15 cellular contexts compared by ENCODE assay signal in the genomic region with DNA sequence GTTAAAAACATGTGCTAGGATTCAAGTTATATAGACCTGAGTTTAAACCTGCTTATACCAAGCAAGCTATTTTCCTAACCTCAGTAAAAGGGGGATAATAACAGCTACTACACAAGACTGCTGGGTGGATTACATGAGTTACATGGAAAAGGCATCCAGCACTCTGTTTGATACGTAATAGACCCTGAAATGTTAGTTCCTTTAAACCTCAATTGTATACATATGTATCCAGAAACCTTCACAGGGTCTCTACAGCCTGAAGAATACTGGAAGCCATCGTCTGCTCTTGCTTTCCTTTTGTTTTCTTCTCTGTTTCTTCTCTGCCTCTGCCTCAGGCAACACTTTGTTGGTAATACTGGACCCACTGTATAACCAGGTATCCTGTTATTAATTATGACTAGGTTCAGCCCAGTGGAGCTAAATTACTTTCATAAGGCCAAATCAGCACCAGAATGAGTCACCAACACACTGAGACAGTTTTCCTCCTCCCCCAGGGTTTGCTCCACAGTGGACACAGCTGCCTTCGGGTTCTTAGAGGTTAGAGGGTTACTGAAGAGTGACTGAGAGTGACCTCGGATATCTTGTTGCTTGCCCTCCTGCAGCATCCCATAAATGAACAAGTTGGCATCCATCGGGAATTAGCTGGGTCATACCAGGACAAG.
DNase-seq lines count a peak whose midpoint lies in the region; FAIRE-seq and TF ChIP-seq lines count a peak whose summit lies in the region.
"Had no signal": no experiment of that assay in that cellular context is flagged by ENCODE, and none has a peak within 500 bp of the region (broad histone marks: within the 10 kb centered on the region; RNA-seq: fewer than 3 reads in every experiment).

No MANE protein-coding gene starts in this region.

- H3K4me1 ChIP-seq in endothelial cell of umbilical vein (ENCODE audit: control insufficient read depth, extremely low read depth, insufficient read depth, low read length) (no peaks in the 10 kb centered on the region), testis (no peaks in the 10 kb centered on the region), mesendoderm (ENCODE audit: control insufficient read depth, low read depth, low read length) (no peaks in the 10 kb centered on the region)

- H3K9me3 ChIP-seq in endothelial cell of umbilical vein (replicated peaks; ENCODE audit: control insufficient read depth, insufficient read depth, low read length) (no peaks in the 10 kb centered on the region), testis (no peaks in the 10 kb centered on the region)

- FAIRE-seq in endothelial cell of umbilical vein (lab: Jason Lieb, UNC): no peak

- no peaks in the 10 kb centered on the region for H3K36me3 ChIP-seq in endothelial cell of umbilical vein (ENCODE audit: control insufficient read depth in 2 of 2, extremely low read depth in 1 of 2, insufficient read depth in 2 of 2, low read length in 2 of 2)
- H3K36me3 ChIP-seq in testis (ENCODE audit: low read depth, missing control alignments): no peaks in the 10 kb centered on the region
- H3K36me3 ChIP-seq in mesendoderm (ENCODE audit: control insufficient read depth, insufficient read depth, low read length): no peaks in the 10 kb centered on the region
- H3K36me3 ChIP-seq: tibial nerve had no signal

- CTCF ChIA-PET in endothelial cell of umbilical vein (lab: Charles Lee): interaction anchor here (0.7 to 2.4 kb wide), 2 partner anchors 165 to 321 kb away, joined by 3 to 14 read pairs; no protein-coding TSS in a partner anchor

- H3K4ac ChIP-seq in mesendoderm (ENCODE audit: low read depth, low read length): no peak overlapping the region

- H3K56ac ChIP-seq in mesendoderm (ENCODE audit: low read length): no peak overlapping the region

- H3K4me3 ChIP-seq in endothelial cell of umbilical vein (replicated peaks in 1 of 3; ENCODE audit: insufficient read depth in 1 of 3, low read depth in 1 of 3, low read length in 3 of 3): no peak overlapping the region
- H3K4me3 ChIP-seq in testis: no peak overlapping the region
- no peak overlapping the region for H3K4me3 ChIP-seq in mesendoderm (ENCODE audit: low read length)
- H3K4me3 ChIP-seq: tibial nerve had no signal

- no peak overlapping the region for H4K5ac ChIP-seq in mesendoderm (ENCODE audit: low read length)

- TF ChIP-seq POLR2A in endothelial cell of umbilical vein (IDR thresholded peaks at IDR 0.05; ENCODE audit: low read depth, low read length) (no peak), testis (IDR thresholded peaks at IDR 0.05) (no peak)

- no peak overlapping the region for H2BK5ac ChIP-seq in mesendoderm (ENCODE audit: low read length)

- DNase-seq in EH (ENCODE audit: low read depth) (peak; percentile 77), NCI-H146 treated with DMSO at 0.1 percent for 48 hours (lab: John Stamatoyannopoulos, UW; ENCODE audit: unreplicated experiment) (peak; percentile 54), endothelial cell of umbilical vein (ENCODE audit: low read depth, low spot score) (no peak), non-pigmented ciliary epithelial cell (ENCODE audit: low read depth) (peak; percentile 37), NCI-H1048 (lab: John Stamatoyannopoulos, UW) (no peak), NCI-H1436 treated with DMSO at 0.1 percent for 48 hours (lab: John Stamatoyannopoulos, UW) (no peak), testis (no peak), mesendoderm (no peak)
- DNase-seq: activated CD8-positive, alpha-beta memory T cell treated with anti-CD3 and anti-CD28 coated beads, Interleukin-2, amount 50 U/mL, for 4 hours; DND-41; naive B cell; NCI-H2227 treated with DMSO at 0.1 percent for 48 hours; stimulated activated CD4-positive, alpha-beta T cell treated with anti-CD3 and anti-CD28 coated beads, Interleukin-2, amount 100 ng/mL, for 48 hours; T-helper 2 cell had no signal

- H3K79me1 ChIP-seq in mesendoderm (ENCODE audit: low read length): no peaks in the 10 kb centered on the region

- H2BK15ac ChIP-seq in mesendoderm (replicated peaks; ENCODE audit: low read depth): no peak overlapping the region

- intact Hi-C loops in endothelial cell of umbilical vein (cut with micrococcal nuclease): loop anchor here (10.0 kb wide), 1 partner anchor 430 kb away; no protein-coding TSS in a partner anchor
- intact Hi-C loops in testis (cut with DNase I; ENCODE audit: low total_unique reads): no loop called here

- no peaks in the 10 kb centered on the region for H3K9me1 ChIP-seq in endothelial cell of umbilical vein (replicated peaks; ENCODE audit: control insufficient read depth, extremely low read depth, insufficient read depth, low read length)

- no peak overlapping the region for H4K8ac ChIP-seq in mesendoderm (ENCODE audit: low read depth, low read length)

- H3K23ac ChIP-seq in mesendoderm (ENCODE audit: low read length): no peak overlapping the region

- H2BK120ac ChIP-seq in mesendoderm (ENCODE audit: low read depth, low read length): no peak overlapping the region

- H3K18ac ChIP-seq in mesendoderm (ENCODE audit: low read length): no peak overlapping the region

- TF ChIP-seq CTCF in endothelial cell of umbilical vein (IDR thresholded peaks at IDR 0.05; ENCODE audit: extremely low read depth in 1 of 2, insufficient read depth in 1 of 2, low read depth in 1 of 2, low read length in 2 of 2) (no peak), testis (IDR thresholded peaks at IDR 0.05) (no peak)

- no TSS peak for BruUV-seq in endothelial cell of umbilical vein (replicated peaks; lab: Mats Ljungman, UMichigan)

- no peak overlapping the region for H2AK5ac ChIP-seq in mesendoderm (ENCODE audit: low read length)

- POLR2A ChIA-PET in endothelial cell of umbilical vein (lab: Charles Lee): no interaction called here

- WGBS in testis, 2 donors: 71 to 78% methylated on average over 5 of the region's 5 CpGs
- WGBS in mesendoderm (ENCODE audit: extremely low coverage, insufficient coverage, low lambda C conversion rate): no CpG with 5 or more reads among the region's 5 CpGs

- no peaks in the 10 kb centered on the region for H4K20me1 ChIP-seq in endothelial cell of umbilical vein (replicated peaks; ENCODE audit: control insufficient read depth, extremely low read depth, insufficient read depth, low read length)

- dilution Hi-C loops in endothelial cell of umbilical vein (cut with MboI; ENCODE audit: extremely low pct_ligation_motif_present, low sequenced_read_pairs): no loop called here

- H3K4me2 ChIP-seq in endothelial cell of umbilical vein (ENCODE audit: insufficient read depth, low read length) (no peak overlapping the region), mesendoderm (ENCODE audit: low read length) (no peak overlapping the region)

- no peak overlapping the region for H2AFZ ChIP-seq in endothelial cell of umbilical vein (ENCODE audit: low read depth, low read length)

- H3K27ac ChIP-seq in endothelial cell of umbilical vein (ENCODE audit: insufficient read depth, low read depth, low read length): no peak overlapping the region
- H3K27ac ChIP-seq in testis: no peak overlapping the region
- no peak overlapping the region for H3K27ac ChIP-seq in mesendoderm (ENCODE audit: low read depth, low read length)
- H3K27ac ChIP-seq: tibial nerve had no signal

- no peaks in the 10 kb centered on the region for H3K79me2 ChIP-seq in endothelial cell of umbilical vein (ENCODE audit: control insufficient read depth, insufficient read depth, low read length)
- no peaks in the 10 kb centered on the region for H3K79me2 ChIP-seq in mesendoderm (ENCODE audit: control insufficient read depth, insufficient read depth, low read length)

- H3K27me3 ChIP-seq in endothelial cell of umbilical vein (ENCODE audit: control insufficient read depth in 2 of 2, insufficient read depth in 2 of 2, low read length in 2 of 2) (no peaks in the 10 kb centered on the region), testis (no peaks in the 10 kb centered on the region), mesendoderm (ENCODE audit: insufficient read depth, low read length, poor library complexity) (no peaks in the 10 kb centered on the region)
- H3K27me3 ChIP-seq: tibial nerve had no signal

- no peak overlapping the region for H3K9ac ChIP-seq in endothelial cell of umbilical vein (replicated peaks; ENCODE audit: extremely low read depth, insufficient read depth, low read length)
- H3K9ac ChIP-seq in mesendoderm (ENCODE audit: low read length): no peak overlapping the region

TF ChIP-seq in endothelial cell of umbilical vein, 7 proteins besides CTCF, POLR2A, EP300 and RAD21:
- TF ChIP-seq FOS (IDR thresholded peaks at IDR 0.05; ENCODE audit: borderline replicate concordance, insufficient read depth, low read length) (peak; percentile 29), EZH2 (IDR thresholded peaks at IDR 0.05; ENCODE audit: borderline replicate concordance, low read depth, low read length, severe bottlenecking) (no peak)

Comparison
In these comparisons a context has a peak if more than half of its experiments do, and no peak if none do; other contexts are left out.
1. DNase-seq: peak in EH (single experiment), NCI-H146 treated with DMSO at 0.1 percent for 48 hours (single experiment) and non-pigmented ciliary epithelial cell (single experiment); none in endothelial cell of umbilical vein (single experiment), NCI-H1048 (single experiment), NCI-H1436 treated with DMSO at 0.1 percent for 48 hours (single experiment), testis (single experiment) and mesendoderm (single experiment).